In the genomic region with DNA sequence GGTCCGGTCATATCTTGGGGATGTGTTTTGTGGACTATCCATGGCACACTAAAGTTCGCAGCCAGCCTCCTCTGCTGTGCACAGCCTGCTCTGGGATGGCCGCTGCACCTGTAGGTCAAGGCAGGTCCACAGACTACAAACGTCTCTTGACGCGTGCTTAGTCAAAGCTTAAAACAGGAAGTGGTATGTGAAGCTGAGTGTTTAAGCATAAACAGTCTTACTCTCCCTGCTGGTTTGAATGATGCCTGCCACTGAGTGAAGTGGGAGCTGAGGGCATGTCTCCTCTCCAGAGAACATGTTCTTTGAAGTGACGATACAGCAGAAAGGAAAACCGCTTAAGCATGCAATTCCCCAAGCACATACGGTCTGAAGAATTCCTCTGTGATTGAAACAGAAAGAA, we compare ENCODE assay signal across 8 cellular contexts.
DNase-seq lines count a peak whose midpoint lies in the region; ATAC-seq and TF ChIP-seq lines count a peak whose summit lies in the region.

No MANE protein-coding gene starts in this region.

- H3K27me3 Mint-ChIP-seq in activated naive CD8-positive, alpha-beta T cell treated with anti-CD3 and anti-CD28 coated beads for 36 hours: no peaks in the 10 kb centered on the region
- no peaks in the 10 kb centered on the region for H3K27me3 Mint-ChIP-seq in stimulated activated memory B cell treated with anti-CD40 and anti-IgM and Interleukin-4, amounts not matched to agents 10 μg/mL and 1 μg/mL and 100 μg/mL, for 72 hours

- H3K4me3 ChIP-seq in gastroesophageal sphincter: no peak overlapping the region

- H3K9me3 ChIP-seq in gastroesophageal sphincter: no peaks in the 10 kb centered on the region

- no peaks in the 10 kb centered on the region for H3K36me3 ChIP-seq in gastroesophageal sphincter

- no peak overlapping the region for H3K27ac ChIP-seq in gastroesophageal sphincter

- 33 to 74% methylated on average over 3 to 9 of the region's 9 CpGs for WGBS in gastroesophageal sphincter (ENCODE audit: low coverage in 1 of 2), 2 donors

- peak overlapping the region; percentile 86 for H3K27ac Mint-ChIP-seq in activated naive CD8-positive, alpha-beta T cell treated with anti-CD3 and anti-CD28 coated beads for 36 hours
- peak overlapping the region; percentile 95 for H3K27ac Mint-ChIP-seq in stimulated activated memory B cell treated with anti-CD40 and anti-IgM and Interleukin-4, amounts not matched to agents 10 μg/mL and 1 μg/mL and 100 μg/mL, for 72 hours

- no peaks in the 10 kb centered on the region for H3K9me3 Mint-ChIP-seq in activated naive CD8-positive, alpha-beta T cell treated with anti-CD3 and anti-CD28 coated beads for 36 hours
- no peaks in the 10 kb centered on the region for H3K9me3 Mint-ChIP-seq in stimulated activated memory B cell treated with anti-CD40 and anti-IgM and Interleukin-4, amounts not matched to agents 10 μg/mL and 1 μg/mL and 100 μg/mL, for 72 hours

- TF ChIP-seq POLR2A in gastroesophageal sphincter (IDR thresholded peaks at IDR 0.05): no peak

- H3K4me1 ChIP-seq in gastroesophageal sphincter: no peaks in the 10 kb centered on the region

- TF ChIP-seq EP300 in gastroesophageal sphincter (IDR thresholded peaks at IDR 0.05): no peak

- ATAC-seq in HG02798 (IDR thresholded peaks at IDR 0.05; ENCODE audit: poor library complexity, unreplicated experiment): peak; percentile 81
- ATAC-seq in stimulated activated memory B cell treated with anti-CD40 and anti-IgM and Interleukin-4, amounts not matched to agents 10 μg/mL and 1 μg/mL and 100 μg/mL, for 72 hours: peak; percentile 97
- ATAC-seq in gastroesophageal sphincter: no peak

- H3K36me3 Mint-ChIP-seq in activated naive CD8-positive, alpha-beta T cell treated with anti-CD3 and anti-CD28 coated beads for 36 hours: no peaks in the 10 kb centered on the region
- H3K36me3 Mint-ChIP-seq in stimulated activated memory B cell treated with anti-CD40 and anti-IgM and Interleukin-4, amounts not matched to agents 10 μg/mL and 1 μg/mL and 100 μg/mL, for 72 hours: no peaks in the 10 kb centered on the region

- H3K4me3 Mint-ChIP-seq in activated naive CD8-positive, alpha-beta T cell treated with anti-CD3 and anti-CD28 coated beads for 36 hours: peak overlapping the region; percentile 69
- peak overlapping the region; percentile 81 for H3K4me3 Mint-ChIP-seq in stimulated activated memory B cell treated with anti-CD40 and anti-IgM and Interleukin-4, amounts not matched to agents 10 μg/mL and 1 μg/mL and 100 μg/mL, for 72 hours

- peak; percentile 10 for DNase-seq in NK-92 treated with Interleukin-12 subunit alpha and Interleukin-12 subunit beta, amount 100 ng/mL, for 24 hours (lab: John Stamatoyannopoulos, UW)
- DNase-seq in NK-92 (lab: John Stamatoyannopoulos, UW; ENCODE audit: unreplicated experiment) (no peak), NCI-H510A (lab: John Stamatoyannopoulos, UW) (peak; percentile 78), SKM-1 (lab: John Stamatoyannopoulos, UW; ENCODE audit: unreplicated experiment) (no peak)
- peak; percentile 15 for DNase-seq in activated naive CD8-positive, alpha-beta T cell treated with anti-CD3 and anti-CD28 coated beads for 36 hours

- TF ChIP-seq CTCF in gastroesophageal sphincter (IDR thresholded peaks at IDR 0.05): no peak

- H3K4me1 Mint-ChIP-seq in activated naive CD8-positive, alpha-beta T cell treated with anti-CD3 and anti-CD28 coated beads for 36 hours: peaks cover 27% of the 10 kb centered on the region
- H3K4me1 Mint-ChIP-seq in stimulated activated memory B cell treated with anti-CD40 and anti-IgM and Interleukin-4, amounts not matched to agents 10 μg/mL and 1 μg/mL and 100 μg/mL, for 72 hours: peaks cover 35% of the 10 kb centered on the region

- H3K27me3 ChIP-seq in gastroesophageal sphincter: no peaks in the 10 kb centered on the region

Comparison
In these comparisons a context has a peak if more than half of its experiments do, and no peak if none do; other contexts are left out.
1. DNase-seq: peak in NK-92 treated with Interleukin-12 subunit alpha and Interleukin-12 subunit beta, amount 100 ng/mL, for 24 hours (single experiment), NCI-H510A (single experiment) and activated naive CD8-positive, alpha-beta T cell treated with anti-CD3 and anti-CD28 coated beads for 36 hours (single experiment); none in NK-92 (single experiment) and SKM-1 (single experiment).